In genomic region chr7:133478591-133479135, GRCh38 we compare ENCODE assay signal across 16 cellular contexts.
DNase-seq lines count a peak whose midpoint lies in the region; ATAC-seq lines count a peak whose summit lies in the region.
"Had no signal": no experiment of that assay in that cellular context is flagged by ENCODE, and none has a peak within 500 bp of the region (broad histone marks: within the 10 kb centered on the region; RNA-seq: fewer than 3 reads in every experiment).

No MANE protein-coding gene starts in this region.

- no peak for ATAC-seq in central memory CD8-positive, alpha-beta T cell (replicated peaks; ENCODE audit: extremely low read depth, poor library complexity, severe bottlenecking)
- ATAC-seq in HG03571 (IDR thresholded peaks at IDR 0.05; ENCODE audit: unreplicated experiment) (no peak), HG02870 (IDR thresholded peaks at IDR 0.05; ENCODE audit: unreplicated experiment) (no peak), HG02973 (IDR thresholded peaks at IDR 0.05; ENCODE audit: unreplicated experiment) (no peak)
- ATAC-seq: activated CD4-positive, CD25-positive, alpha-beta regulatory T cell treated with anti-CD3 and anti-CD28 coated beads, Interleukin-2, amount 50 U/mL, for 24 hours had no signal

- H3K36me3 ChIP-seq in KOPT-K1 (ENCODE audit: insufficient read depth, low read length): peaks cover 23% of the 10 kb centered on the region
- H3K36me3 ChIP-seq: adrenal gland, SJCRH30 had no signal

- H3K4me3 Mint-ChIP-seq in central memory CD8-positive, alpha-beta T cell: peak overlapping the region; percentile 2
- H3K4me3 Mint-ChIP-seq: nephron progenitor cell had no signal

- H3K4me1 Mint-ChIP-seq in central memory CD8-positive, alpha-beta T cell: peaks cover 53% of the 10 kb centered on the region

- H3K9me3 Mint-ChIP-seq in central memory CD8-positive, alpha-beta T cell: no peaks in the 10 kb centered on the region
- H3K9me3 Mint-ChIP-seq: nephron progenitor cell had no signal

- peaks cover 7% of the 10 kb centered on the region for H3K9me3 ChIP-seq in KOPT-K1 (ENCODE audit: insufficient read depth, low read length, poor library complexity, severe bottlenecking)
- H3K9me3 ChIP-seq: adrenal gland, SJCRH30, tibial nerve had no signal

- DNase-seq in DMS 273 (lab: John Stamatoyannopoulos, UW; ENCODE audit: unreplicated experiment) (peak; percentile 75), NCI-H2171 (lab: John Stamatoyannopoulos, UW) (peak; percentile 58), cardiac septum (ENCODE audit: low spot score) (no peak)
- DNase-seq in central memory CD8-positive, alpha-beta T cell (ENCODE audit: low spot score in 2 of 2): no peak
- DNase-seq: adrenal gland; AML-193; NCI-H226; nephron progenitor cell; SJCRH30; stimulated activated CD4-positive, alpha-beta T cell treated with anti-CD3 and anti-CD28 coated beads, Interleukin-12 subunit alpha, Interleukin-12 subunit beta, amount 100 ng/mL, for 4 hours had no signal

- peaks cover 3% of the 10 kb centered on the region for H3K36me3 Mint-ChIP-seq in central memory CD8-positive, alpha-beta T cell (ENCODE audit: insufficient read depth)

- intact Hi-C loops in cardiac septum (cut with DNase I): no loop called here

- H3K27ac Mint-ChIP-seq in central memory CD8-positive, alpha-beta T cell (ENCODE audit: low read depth): peak overlapping the region; percentile 74

- peak overlapping the region; percentile 99 for H3K27ac ChIP-seq in KOPT-K1 (ENCODE audit: low read depth, low read length, poor library complexity, severe bottlenecking)
- H3K27ac ChIP-seq: adrenal gland, SJCRH30, tibial nerve had no signal

- H3K27me3 Mint-ChIP-seq in central memory CD8-positive, alpha-beta T cell: no peaks in the 10 kb centered on the region

Comparison
In these comparisons a context has a peak if more than half of its experiments do, and no peak if none do; other contexts are left out.
1. DNase-seq: peak in DMS 273 (single experiment) and NCI-H2171 (single experiment); none in central memory CD8-positive, alpha-beta T cell (0 of 2) and cardiac septum (single experiment).